9 cellular contexts compared by ENCODE assay signal in the genomic region with DNA sequence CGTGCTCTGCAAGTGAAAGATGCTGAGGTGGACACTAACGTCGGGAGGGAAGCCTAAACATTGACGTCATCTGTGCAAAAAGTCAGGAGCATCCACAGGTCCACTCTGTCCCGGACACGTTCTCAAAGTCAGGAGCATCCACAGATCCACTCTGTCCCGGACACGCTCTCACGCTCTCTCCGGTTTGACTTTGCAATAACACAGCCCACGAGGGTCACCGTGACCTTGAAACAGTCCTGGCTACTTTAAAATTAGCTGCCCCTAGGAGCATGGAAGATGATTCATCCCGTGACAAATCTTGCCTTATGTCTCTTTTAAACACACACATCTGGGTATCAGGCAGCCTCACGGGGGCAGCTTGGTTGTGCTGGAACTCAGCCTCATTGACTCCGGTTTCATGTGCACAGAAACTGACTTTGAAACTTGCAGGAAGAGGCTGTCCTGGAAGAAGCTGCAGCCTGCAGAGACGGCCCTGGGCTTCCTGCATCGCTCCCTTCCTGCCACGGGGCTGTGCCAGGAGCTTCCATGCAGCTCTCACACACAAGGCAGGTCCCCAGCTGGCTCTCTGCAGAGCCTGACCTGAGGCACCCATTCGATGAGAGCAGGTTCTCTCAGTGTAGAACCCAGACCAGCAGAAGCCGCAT. TPM values are rescaled to one million over a fixed set of nuclear protein-coding genes. Genes with fewer than 3 reads are reported as not detected.
DNase-seq lines count a peak whose midpoint lies in the region; TF ChIP-seq lines count a peak whose summit lies in the region.
"Had no signal": no experiment of that assay in that cellular context is flagged by ENCODE, and none has a peak within 500 bp of the region (broad histone marks: within the 10 kb centered on the region; RNA-seq: fewer than 3 reads in every experiment).

No MANE protein-coding gene starts in this region.

- peak overlapping the region; percentile 63 for H3K4me2 ChIP-seq in osteoblast (ENCODE audit: insufficient read depth, low read length)

- H3K4me3 ChIP-seq in BJ (ENCODE audit: low read depth, low read length) (no peak overlapping the region), fibroblast of mammary gland (ENCODE audit: control insufficient read depth, low read depth, low read length) (peak overlapping the region; percentile 13), osteoblast (ENCODE audit: insufficient read depth, low read length) (no peak overlapping the region)

- H3K27me3 ChIP-seq in BJ (ENCODE audit: control insufficient read depth, insufficient read depth, low read length) (no peaks in the 10 kb centered on the region), osteoblast (ENCODE audit: insufficient read depth, low read length) (peaks cover 9% of the 10 kb centered on the region)

- intact Hi-C loops in Calu3 (cut with micrococcal nuclease; ENCODE audit: unreplicated experiment) = no loop called here

- no peak overlapping the region for H3K4me3 Mint-ChIP-seq in Calu3 (ENCODE audit: low read depth, unreplicated experiment)
- no peak overlapping the region for H3K4me3 Mint-ChIP-seq in T-helper 2 cell treated with Interferon-gamma antibody and Interleukin-4, amounts not matched to agents 5 μg/mL and 100 μg/mL, for 36 hours
- H3K4me3 Mint-ChIP-seq: IgD-negative memory B cell had no signal

- no peaks in the 10 kb centered on the region for H3K36me3 Mint-ChIP-seq in Calu3 (ENCODE audit: insufficient read depth, unreplicated experiment)
- H3K36me3 Mint-ChIP-seq in T-helper 2 cell treated with Interferon-gamma antibody and Interleukin-4, amounts not matched to agents 5 μg/mL and 100 μg/mL, for 36 hours (ENCODE audit: low read depth) = no peaks in the 10 kb centered on the region
- H3K36me3 Mint-ChIP-seq: IgD-negative memory B cell had no signal

- POLR2A ChIA-PET in BJ (lab: Charles Lee) = interaction anchor here (0.7 kb wide), 1 partner anchor 41 kb away, joined by 3 read pairs; no protein-coding TSS in a partner anchor

- no peak overlapping the region for H3K27ac ChIP-seq in osteoblast (ENCODE audit: low read depth, low read length)

- H3K36me3 ChIP-seq in BJ (ENCODE audit: control insufficient read depth, insufficient read depth, low read length) (no peaks in the 10 kb centered on the region), osteoblast (ENCODE audit: insufficient read depth, low read length) (no peaks in the 10 kb centered on the region)

- DNase-seq in BJ (ENCODE audit: low read depth) (peak; percentile 88), RKO (ENCODE audit: low spot score) (peak; percentile 50), fibroblast of mammary gland (ENCODE audit: low read depth) (peak; percentile 98), osteoblast (ENCODE audit: insufficient read length, low spot score, missing footprints) (peak; percentile 100), Calu3 (no peak), NCI-H1105 (lab: John Stamatoyannopoulos, UW) (no peak), NCI-H128 (lab: John Stamatoyannopoulos, UW; ENCODE audit: unreplicated experiment) (no peak)
- no peak for DNase-seq in T-helper 2 cell treated with Interferon-gamma antibody and Interleukin-4, amounts not matched to agents 5 μg/mL and 100 μg/mL, for 36 hours (ENCODE audit: low spot score)

- H3K27me3 Mint-ChIP-seq in Calu3 (ENCODE audit: unreplicated experiment) = peaks cover 21% of the 10 kb centered on the region
- peaks cover 1% of the 10 kb centered on the region for H3K27me3 Mint-ChIP-seq in T-helper 2 cell treated with Interferon-gamma antibody and Interleukin-4, amounts not matched to agents 5 μg/mL and 100 μg/mL, for 36 hours (ENCODE audit: low read depth)

- H4K20me1 ChIP-seq in osteoblast (ENCODE audit: insufficient read depth, low read length) = no peaks in the 10 kb centered on the region

- no TSS peak for BruUV-seq in Calu3 (replicated peaks; lab: Mats Ljungman, UMichigan)

- no peaks in the 10 kb centered on the region for H3K79me2 ChIP-seq in osteoblast (ENCODE audit: insufficient read depth, low read length)

- H3K9me3 ChIP-seq in osteoblast (ENCODE audit: low read depth, low read length) = no peaks in the 10 kb centered on the region

- CTCF ChIA-PET in BJ (lab: Yijun Ruan, JAX) (interaction anchor here (0.7 to 1.8 kb wide), 12 partner anchors 10 to 249 kb away, joined by 3 to 8 read pairs (median 4); no protein-coding TSS in a partner anchor), Calu3 (lab: Charles Lee) (interaction anchor here (0.7 to 1.6 kb wide), 4 partner anchors 30 to 103 kb away, joined by 3 to 7 read pairs (median 3); no protein-coding TSS in a partner anchor)

- H3K4me1 Mint-ChIP-seq in Calu3 (ENCODE audit: low read depth, unreplicated experiment) = no peaks in the 10 kb centered on the region
- no peaks in the 10 kb centered on the region for H3K4me1 Mint-ChIP-seq in T-helper 2 cell treated with Interferon-gamma antibody and Interleukin-4, amounts not matched to agents 5 μg/mL and 100 μg/mL, for 36 hours (ENCODE audit: low read depth)
- H3K4me1 Mint-ChIP-seq: IgD-negative memory B cell had no signal

- no peaks in the 10 kb centered on the region for H3K9me3 Mint-ChIP-seq in Calu3 (ENCODE audit: low read depth, unreplicated experiment)
- H3K9me3 Mint-ChIP-seq in T-helper 2 cell treated with Interferon-gamma antibody and Interleukin-4, amounts not matched to agents 5 μg/mL and 100 μg/mL, for 36 hours = no peaks in the 10 kb centered on the region

- peaks cover 11% of the 10 kb centered on the region for H3K4me1 ChIP-seq in osteoblast (ENCODE audit: insufficient read depth, low read length)

- TF ChIP-seq CTCF in BJ (IDR thresholded peaks at IDR 0.05; ENCODE audit: insufficient read depth, low read depth, low read length) (peak; percentile 47), fibroblast of mammary gland (conservative IDR thresholded peaks at IDR 0.05; ENCODE audit: control insufficient read depth, insufficient read depth, low read depth, low read length) (peak; percentile 39), osteoblast (IDR thresholded peaks at IDR 0.05; ENCODE audit: extremely low read depth, low read depth, low read length) (peak; percentile 42), Calu3 (IDR thresholded peaks at IDR 0.05; ENCODE audit: unreplicated experiment) (no peak)

- peak overlapping the region; percentile 76 for H2AFZ ChIP-seq in osteoblast (ENCODE audit: low read length)

- H3K27ac Mint-ChIP-seq in Calu3 (ENCODE audit: unreplicated experiment) = no peak overlapping the region
- H3K27ac Mint-ChIP-seq in T-helper 2 cell treated with Interferon-gamma antibody and Interleukin-4, amounts not matched to agents 5 μg/mL and 100 μg/mL, for 36 hours = no peak overlapping the region
- H3K27ac Mint-ChIP-seq: IgD-negative memory B cell had no signal

RNA-seq across cellular contexts. Expression of gene COL18A1, which starts 18.1 kb away (rescaled TPM):
- 50.5 and 99.7 TPM in 2 replicates for polyA plus RNA-seq in BJ (2011; rRNA removed)
- 13.6 and 20.9 TPM in 2 replicates for polyA minus RNA-seq in BJ (2011; rRNA and poly(A)+ RNA removed)
- 8.3 and 8.8 TPM in 2 replicates for total RNA-seq in osteoblast
- total RNA-seq in Calu3 (2022) = 54.5 and 82.9 TPM in 2 replicates

Comparison
In these comparisons a context has a peak if more than half of its experiments do, and no peak if none do; other contexts are left out.
1. DNase-seq: peak in BJ (single experiment), RKO (single experiment), fibroblast of mammary gland (single experiment) and osteoblast (single experiment); none in Calu3 (single experiment), NCI-H1105 (single experiment), T-helper 2 cell treated with Interferon-gamma antibody and Interleukin-4, amounts not matched to agents 5 μg/mL and 100 μg/mL, for 36 hours (single experiment) and NCI-H128 (single experiment).